ENCODE assay signal across 23 cellular contexts in genomic region chr11:21485011-21485410, GRCh38.
DNase-seq lines count a peak whose midpoint lies in the region; ATAC-seq, FAIRE-seq and TF ChIP-seq lines count a peak whose summit lies in the region.
"Had no signal": no experiment of that assay in that cellular context is flagged by ENCODE, and none has a peak within 500 bp of the region (broad histone marks: within the 10 kb centered on the region; RNA-seq: fewer than 3 reads in every experiment).

No MANE protein-coding gene starts in this region.

- TF ChIP-seq RAD21 in HepG2 (CRISPR knock-in tag; IDR thresholded peaks at IDR 0.05) (no peak), H1 (IDR thresholded peaks at IDR 0.05 in 1 of 2, conservative IDR thresholded peaks at IDR 0.05 in 1 of 2; ENCODE audit: low read depth in 2 of 2, low read length in 2 of 2) (no peak)

- FAIRE-seq in HepG2 (lab: Jason Lieb, UNC) (no peak), H1 (lab: Jason Lieb, UNC) (no peak)
- FAIRE-seq: G401.6, GM12892, GM19239, H54 had no signal

- H3K18ac ChIP-seq in H1 (ENCODE audit: extremely low read depth, low read length) (no peak overlapping the region), neuronal stem cell (ENCODE audit: low read length) (no peak overlapping the region)

- H2BK12ac ChIP-seq in H1 (ENCODE audit: low read depth, low read length) (no peak overlapping the region), neuronal stem cell (ENCODE audit: low read length) (no peak overlapping the region)

- DNase-seq in HepG2 (ENCODE audit: low spot score) (no peak), right lobe of liver (no peak), H1 (ENCODE audit: low read depth in 1 of 2, low spot score in 2 of 2) (no peak), neuronal stem cell (ENCODE audit: low spot score) (no peak), superior temporal gyrus (ENCODE audit: extremely low spot score) (peak; percentile 67), T-helper 9 cell (no peak), esophagus muscularis mucosa (ENCODE audit: extremely low spot score) (no peak)
- DNase-seq: Caco-2; CD4-positive, CD25-positive, alpha-beta regulatory T cell; CD8-positive, alpha-beta T cell; DMS153; DND-41; HFFc6 had no signal

- no peak overlapping the region for H3K4ac ChIP-seq in H1 (replicated peaks; ENCODE audit: insufficient read length, low read depth, low read length)
- no peak overlapping the region for H3K4ac ChIP-seq in neuronal stem cell (ENCODE audit: low read length)

- H3K27ac ChIP-seq in HepG2 (ENCODE audit: extremely low read length, insufficient read depth, low read length) (no peak overlapping the region), right lobe of liver (no peak overlapping the region), H1 (ENCODE audit: low read depth, low read length) (no peak overlapping the region), neuronal stem cell (replicated peaks; ENCODE audit: low read length) (no peak overlapping the region), esophagus muscularis mucosa (replicated peaks in 1 of 4) (no peak overlapping the region)
- H3K27ac ChIP-seq: 22Rv1, BLaER1, C4-2B had no signal

- H3K79me1 ChIP-seq in H1 (ENCODE audit: low read depth, low read length): no peaks in the 10 kb centered on the region
- H3K79me1 ChIP-seq in neuronal stem cell (ENCODE audit: low read depth, low read length): no peaks in the 10 kb centered on the region

- TF ChIP-seq POLR2A in HepG2 (IDR thresholded peaks at IDR 0.05; ENCODE audit: insufficient read depth in 1 of 2, low read depth in 2 of 2, low read length in 2 of 2) (no peak), right lobe of liver (IDR thresholded peaks at IDR 0.05) (no peak), H1 (IDR thresholded peaks at IDR 0.05; ENCODE audit: control extremely low read depth in 1 of 2, low read depth in 2 of 2, low read length in 2 of 2) (no peak), esophagus muscularis mucosa (IDR thresholded peaks at IDR 0.05; ENCODE audit: low read depth) (no peak)

- H2BK15ac ChIP-seq in H1 (ENCODE audit: low read length): no peak overlapping the region
- no peak overlapping the region for H2BK15ac ChIP-seq in neuronal stem cell (ENCODE audit: low read length)

- H3K9me3 ChIP-seq in HepG2 (ENCODE audit: low read length) (peaks cover 12% of the 10 kb centered on the region; the same call in 1 of the 2 replicates), right lobe of liver (no peaks in the 10 kb centered on the region), H1 (ENCODE audit: insufficient read depth in 2 of 2, low read depth in 1 of 2, low read length in 1 of 2) (no peaks in the 10 kb centered on the region), neuronal stem cell (replicated peaks in 1 of 2; ENCODE audit: control insufficient read depth in 2 of 2, insufficient read depth in 1 of 2, low read depth in 1 of 2, low read length in 2 of 2) (no peaks in the 10 kb centered on the region), esophagus muscularis mucosa (no peaks in the 10 kb centered on the region)
- H3K9me3 ChIP-seq: BLaER1, Caco-2, HAP-1 had no signal

- no peak overlapping the region for H2BK20ac ChIP-seq in H1 (ENCODE audit: low read length)

- H3K36me3 ChIP-seq in HepG2 (replicated peaks in 1 of 2; ENCODE audit: control insufficient read depth in 1 of 2, insufficient read depth in 2 of 2, low read length in 2 of 2) (no peaks in the 10 kb centered on the region), right lobe of liver (no peaks in the 10 kb centered on the region), H1 (ENCODE audit: control insufficient read depth in 2 of 4, insufficient read depth in 4 of 4, low read length in 3 of 4) (no peaks in the 10 kb centered on the region), neuronal stem cell (replicated peaks in 1 of 2; ENCODE audit: control insufficient read depth in 2 of 2, insufficient read depth in 2 of 2, low read length in 2 of 2) (no peaks in the 10 kb centered on the region), esophagus muscularis mucosa (no peaks in the 10 kb centered on the region)
- H3K36me3 ChIP-seq: BLaER1, HAP-1 had no signal

- no peak overlapping the region for H3K4me2 ChIP-seq in HepG2 (ENCODE audit: low read depth, low read length)
- no peak overlapping the region for H3K4me2 ChIP-seq in H1 (ENCODE audit: insufficient read depth in 1 of 2, low read depth in 2 of 2, low read length in 2 of 2)
- H3K4me2 ChIP-seq in neuronal stem cell (ENCODE audit: insufficient read depth, low read length, poor library complexity, severe bottlenecking): no peak overlapping the region
- H3K4me2 ChIP-seq: BLaER1, GM23338 had no signal

- H4K91ac ChIP-seq in H1 (replicated peaks; ENCODE audit: insufficient read length, low read length) (no peak overlapping the region), neuronal stem cell (ENCODE audit: low read depth, low read length, poor library complexity) (no peak overlapping the region)

- BruUV-seq in HepG2 (replicated peaks; lab: Mats Ljungman, UMichigan): no TSS peak

- in situ Hi-C loops in HepG2 (cut with HindIII; ENCODE audit: extremely low pct_ligation_motif_present, low pct_unique_long_range_greater_than_20kb): no loop called here

- H2AFZ ChIP-seq in HepG2 (ENCODE audit: low read length): no peak overlapping the region
- peak overlapping the region; percentile 13; the same call in 1 of the 2 replicates for H2AFZ ChIP-seq in H1 (ENCODE audit: low read length)
- H2AFZ ChIP-seq in neuronal stem cell (ENCODE audit: low read length): no peak overlapping the region
- H2AFZ ChIP-seq: GM23338 had no signal

- no peaks in the 10 kb centered on the region for H4K20me1 ChIP-seq in HepG2 (ENCODE audit: insufficient read depth, low read length)
- no peaks in the 10 kb centered on the region for H4K20me1 ChIP-seq in H1 (replicated peaks in 1 of 2; ENCODE audit: control insufficient read depth in 1 of 2, insufficient read depth in 2 of 2, low read length in 2 of 2)
- H4K20me1 ChIP-seq: BLaER1 had no signal

- POLR2A ChIA-PET in HepG2 (lab: Yijun Ruan, JAX): no interaction called here
- POLR2A ChIA-PET in H1 (lab: Charles Lee; ENCODE audit: partially characterized antibody): no interaction called here

- no peaks in the 10 kb centered on the region for H3K4me1 ChIP-seq in HepG2 (ENCODE audit: insufficient read depth, low read length)
- H3K4me1 ChIP-seq in right lobe of liver: no peaks in the 10 kb centered on the region
- no peaks in the 10 kb centered on the region for H3K4me1 ChIP-seq in H1 (replicated peaks in 1 of 4; ENCODE audit: control insufficient read depth in 3 of 4, insufficient read depth in 4 of 4, low read length in 3 of 4)
- H3K4me1 ChIP-seq in neuronal stem cell (ENCODE audit: control insufficient read depth in 2 of 2, insufficient read depth in 1 of 2, low read depth in 1 of 2, low read length in 2 of 2): no peaks in the 10 kb centered on the region
- H3K4me1 ChIP-seq in esophagus muscularis mucosa: no peaks in the 10 kb centered on the region
- H3K4me1 ChIP-seq: BLaER1, Caco-2, HAP-1 had no signal

- no peak overlapping the region for H4K5ac ChIP-seq in H1 (ENCODE audit: insufficient read length, low read depth, low read length)

- H3K27me3 ChIP-seq in HepG2 (ENCODE audit: control insufficient read depth in 1 of 2, insufficient read depth in 2 of 2, low read length in 2 of 2) (no peaks in the 10 kb centered on the region), right lobe of liver (no peaks in the 10 kb centered on the region), H1 (replicated peaks in 1 of 4; ENCODE audit: control insufficient read depth in 3 of 4, extremely low read depth in 1 of 4, insufficient read depth in 3 of 4, low read length in 3 of 4) (peaks cover 0 to 1% (median 0%) of the 10 kb centered on the region in 4 experiments; a peak in 1 of 7 replicates), neuronal stem cell (ENCODE audit: control insufficient read depth in 3 of 3, insufficient read depth in 3 of 3, low read depth in 1 of 3, low read length in 3 of 3) (no peaks in the 10 kb centered on the region), esophagus muscularis mucosa (no peaks in the 10 kb centered on the region)
- H3K27me3 ChIP-seq: BLaER1 had no signal

- H3K23me2 ChIP-seq in H1 (ENCODE audit: low read depth, low read length): no peaks in the 10 kb centered on the region

- no peak overlapping the region for H3K4me3 ChIP-seq in HepG2 (replicated peaks in 1 of 3; ENCODE audit: insufficient read depth in 1 of 3, low read depth in 2 of 3, low read length in 3 of 3)
- H3K4me3 ChIP-seq in right lobe of liver: no peak overlapping the region
- no peak overlapping the region for H3K4me3 ChIP-seq in H1 (ENCODE audit: extremely low read depth in 1 of 4, insufficient read depth in 2 of 4, low read depth in 3 of 4, low read length in 4 of 4)
- H3K4me3 ChIP-seq in neuronal stem cell (ENCODE audit: low read length in 2 of 2): no peak overlapping the region
- no peak overlapping the region for H3K4me3 ChIP-seq in esophagus muscularis mucosa
- H3K4me3 ChIP-seq: BLaER1, GM23338, HAP-1 had no signal

- TF ChIP-seq EP300 in HepG2 (IDR thresholded peaks at IDR 0.05; ENCODE audit: low read depth in 2 of 2, low read length in 2 of 2): no peak
- no peak for TF ChIP-seq EP300 in HepG2 (CRISPR knock-in tag; IDR thresholded peaks at IDR 0.05; ENCODE audit: borderline replicate concordance)
- TF ChIP-seq EP300 in H1 (IDR thresholded peaks at IDR 0.05; ENCODE audit: borderline replicate concordance in 1 of 2, low read depth in 2 of 2, low read length in 2 of 2): no peak
- TF ChIP-seq EP300 in esophagus muscularis mucosa (IDR thresholded peaks at IDR 0.05): no peak

- WGBS in HepG2 (ENCODE audit: low lambda C conversion rate): 0% methylated on average over 1 of the region's 1 CpG
- 27% methylated on average over 1 of the region's 1 CpG for WGBS in right lobe of liver (ENCODE audit: insufficient coverage, low coverage, low lambda C conversion rate, missing lambda C conversion rate)
- 75% methylated on average over 1 of the region's 1 CpG; no CpG with 5 or more reads in 1 of the 2 experiments for WGBS in H1 (ENCODE audit: extremely low coverage in 1 of 2, insufficient coverage in 1 of 2, insufficient read length in 1 of 2, insufficient replicate concordance in 2 of 2, low coverage in 1 of 2, low lambda C conversion rate in 2 of 2, missing lambda C conversion rate in 1 of 2), 2 experiments
- no CpG with 5 or more reads among the region's 1 CpG for WGBS in neuronal stem cell (ENCODE audit: extremely low coverage in 2 of 2, insufficient read length in 2 of 2, insufficient replicate concordance in 1 of 2), 2 donors
- WGBS in esophagus muscularis mucosa: 86% methylated on average over 1 of the region's 1 CpG

- H3K23ac ChIP-seq in H1 (ENCODE audit: insufficient read length) (no peak overlapping the region), neuronal stem cell (ENCODE audit: low read depth, low read length, poor library complexity) (no peak overlapping the region)

- H3K56ac ChIP-seq in H1 (replicated peaks; ENCODE audit: insufficient read length, low read depth, low read length): no peak overlapping the region

- H3K9ac ChIP-seq in HepG2 (ENCODE audit: insufficient read depth, low read depth, low read length): no peak overlapping the region
- H3K9ac ChIP-seq in H1 (replicated peaks in 1 of 4; ENCODE audit: extremely low read depth in 1 of 4, low read depth in 3 of 4, low read length in 3 of 4): no peak overlapping the region
- no peak overlapping the region for H3K9ac ChIP-seq in neuronal stem cell (ENCODE audit: low read depth, low read length, poor library complexity)
- H3K9ac ChIP-seq: BLaER1 had no signal

- intact Hi-C loops in HepG2 (cut with micrococcal nuclease; ENCODE audit: unreplicated experiment): no loop called here
- intact Hi-C loops in right lobe of liver (cut with DNase I): no loop called here
- intact Hi-C loops in esophagus muscularis mucosa (cut with DNase I): no loop called here

- no peak overlapping the region for H4K8ac ChIP-seq in H1 (ENCODE audit: extremely low read depth, insufficient read depth, low read length)
- no peak overlapping the region for H4K8ac ChIP-seq in neuronal stem cell (ENCODE audit: low read depth, low read length)

- no peak overlapping the region for H2BK120ac ChIP-seq in H1 (replicated peaks; ENCODE audit: low read depth, low read length)
- H2BK120ac ChIP-seq in neuronal stem cell (ENCODE audit: low read depth, low read length): peak overlapping the region; percentile 81

- ATAC-seq in HepG2 (no peak), right lobe of liver (no peak), GM19467 (IDR thresholded peaks at IDR 0.05; ENCODE audit: unreplicated experiment) (no peak)
- ATAC-seq: CD8-positive, alpha-beta T cell; GM23338 had no signal

- H2AK5ac ChIP-seq in H1 (ENCODE audit: low read depth, low read length): no peak overlapping the region
- no peak overlapping the region for H2AK5ac ChIP-seq in neuronal stem cell (ENCODE audit: low read depth, low read length)

- no peaks in the 10 kb centered on the region for H3K79me2 ChIP-seq in HepG2 (ENCODE audit: insufficient read depth, low read length)
- no peaks in the 10 kb centered on the region for H3K79me2 ChIP-seq in H1 (ENCODE audit: control insufficient read depth in 1 of 2, insufficient read depth in 2 of 2, low read length in 2 of 2)

- no peak overlapping the region for H3K14ac ChIP-seq in H1 (ENCODE audit: insufficient read length)
- peak overlapping the region; percentile 71 for H3K14ac ChIP-seq in neuronal stem cell (ENCODE audit: low read length)

- CTCF ChIA-PET in HepG2 (lab: Yijun Ruan, JAX; ENCODE audit: low intra/inter-chr PET ratio, low total read pairs): no interaction called here
- CTCF ChIA-PET in H1 (lab: Charles Lee; ENCODE audit: partially characterized antibody): interaction anchor here (1.1 to 1.8 kb wide), 2 partner anchors 9 to 27 kb away, joined by 3 to 5 read pairs; no protein-coding TSS in a partner anchor

- TF ChIP-seq CTCF in HepG2 (CRISPR knock-in tag; IDR thresholded peaks at IDR 0.05) (no peak), right lobe of liver (IDR thresholded peaks at IDR 0.05) (no peak), H1 (IDR thresholded peaks at IDR 0.05; ENCODE audit: control extremely low read depth in 1 of 3, insufficient read depth in 1 of 3, low read depth in 1 of 3, low read length in 3 of 3) (no peak), esophagus muscularis mucosa (IDR thresholded peaks at IDR 0.05) (no peak)

- H2BK5ac ChIP-seq in H1 (ENCODE audit: low read depth, low read length): no peak overlapping the region
- H2BK5ac ChIP-seq in neuronal stem cell (ENCODE audit: low read length): no peak overlapping the region
